In genomic region chr11:7462706-7463105, GRCh38 we compare ENCODE assay signal across 25 cellular contexts. TPM values are rescaled to one million over a fixed set of nuclear protein-coding genes. Genes with fewer than 3 reads are reported as not detected.
"Had no signal": no experiment of that assay in that cellular context is flagged by ENCODE, and none has a peak within 500 bp of the region (broad histone marks: within the 10 kb centered on the region; RNA-seq: fewer than 3 reads in every experiment).

No MANE protein-coding gene starts in this region.

- ATAC-seq: left colon; natural killer cell; psoas muscle; sciatic nerve; stimulated activated naive B cell treated with anti-CD40 and anti-IgM and Interleukin-4, amounts not matched to agents 10 μg/mL and 1 μg/mL and 100 μg/mL, for 72 hours; stimulated activated naive CD8-positive, alpha-beta T cell treated with anti-CD3 and anti-CD28 coated beads, Interleukin-15, amount 100 ng/mL, for 72 hours had no signal

- H3K4me3 ChIP-seq: coronary artery, neural progenitor cell, psoas muscle, spleen, testis, tibial nerve had no signal

- H3K4me2 ChIP-seq: neural progenitor cell had no signal

- H3K79me2 ChIP-seq: parathyroid adenoma had no signal

- DNase-seq: effector CD4-positive, alpha-beta T cell; foreskin melanocyte; head of caudate nucleus; hippocampal formation; left colon; mammary epithelial cell; natural killer cell; nucleus accumbens; psoas muscle; retina; spleen; stimulated activated CD4-positive, alpha-beta T cell treated with anti-CD3 and anti-CD28 coated beads, Interleukin-15, amount 100 ng/mL, for 24 hours; stimulated activated CD4-positive, alpha-beta T cell treated with anti-CD3 and anti-CD28 coated beads, Interleukin-1b, Interleukin-23, amount 100 ng/mL, for 48 hours; stimulated activated CD4-positive, alpha-beta T cell treated with anti-CD3 and anti-CD28 coated beads, Interleukin-4, amount 100 ng/mL, for 24 hours; stimulated activated naive B cell treated with anti-CD40 and anti-IgM and Interleukin-4, amounts not matched to agents 10 μg/mL and 1 μg/mL and 100 μg/mL, for 72 hours; stimulated activated naive CD8-positive, alpha-beta T cell treated with anti-CD3 and anti-CD28 coated beads, Interleukin-15, amount 100 ng/mL, for 72 hours; testis had no signal

- H3K36me3 Mint-ChIP-seq: natural killer cell, neural progenitor cell had no signal

- H3K36me3 ChIP-seq: neural progenitor cell, spleen, tibial nerve had no signal

- H3K27me3 ChIP-seq: neural progenitor cell, spleen, testis, tibial nerve had no signal

- H3K27ac Mint-ChIP-seq: natural killer cell; neural progenitor cell; stimulated activated naive B cell treated with anti-CD40 and anti-IgM and Interleukin-4, amounts not matched to agents 10 μg/mL and 1 μg/mL and 100 μg/mL, for 72 hours; stimulated activated naive CD8-positive, alpha-beta T cell treated with anti-CD3 and anti-CD28 coated beads, Interleukin-15, amount 100 ng/mL, for 72 hours had no signal

- H3K9ac ChIP-seq: neural progenitor cell, parathyroid adenoma had no signal

- H2AFZ ChIP-seq: neural progenitor cell, parathyroid adenoma had no signal

- H3K9me3 ChIP-seq: psoas muscle, spleen, testis, tibial nerve had no signal

- H3K4me1 ChIP-seq: neural progenitor cell, parathyroid adenoma, psoas muscle, testis, tibial nerve had no signal

- H3K4me3 Mint-ChIP-seq: natural killer cell; neural progenitor cell; stimulated activated naive B cell treated with anti-CD40 and anti-IgM and Interleukin-4, amounts not matched to agents 10 μg/mL and 1 μg/mL and 100 μg/mL, for 72 hours; stimulated activated naive CD8-positive, alpha-beta T cell treated with anti-CD3 and anti-CD28 coated beads, Interleukin-15, amount 100 ng/mL, for 72 hours had no signal

- H3K27me3 Mint-ChIP-seq: stimulated activated naive B cell treated with anti-CD40 and anti-IgM and Interleukin-4, amounts not matched to agents 10 μg/mL and 1 μg/mL and 100 μg/mL, for 72 hours; stimulated activated naive CD8-positive, alpha-beta T cell treated with anti-CD3 and anti-CD28 coated beads, Interleukin-15, amount 100 ng/mL, for 72 hours had no signal

- H3K27ac ChIP-seq: coronary artery, neural progenitor cell, parathyroid adenoma, psoas muscle, spleen, testis, tibial nerve had no signal

- H3K9me3 Mint-ChIP-seq: natural killer cell; neural progenitor cell; stimulated activated naive CD8-positive, alpha-beta T cell treated with anti-CD3 and anti-CD28 coated beads, Interleukin-15, amount 100 ng/mL, for 72 hours had no signal

RNA-seq across cellular contexts. Expression of gene OLFML1, which starts 22.6 kb away (rescaled TPM):
- total RNA-seq: dermis microvascular lymphatic vessel endothelial cell, kidney epithelial cell, mononuclear cell, natural killer cell had no signal
- polyA plus RNA-seq: mammary epithelial cell had no signal
